1 cellular context compared by ENCODE assay signal in the genomic region with DNA sequence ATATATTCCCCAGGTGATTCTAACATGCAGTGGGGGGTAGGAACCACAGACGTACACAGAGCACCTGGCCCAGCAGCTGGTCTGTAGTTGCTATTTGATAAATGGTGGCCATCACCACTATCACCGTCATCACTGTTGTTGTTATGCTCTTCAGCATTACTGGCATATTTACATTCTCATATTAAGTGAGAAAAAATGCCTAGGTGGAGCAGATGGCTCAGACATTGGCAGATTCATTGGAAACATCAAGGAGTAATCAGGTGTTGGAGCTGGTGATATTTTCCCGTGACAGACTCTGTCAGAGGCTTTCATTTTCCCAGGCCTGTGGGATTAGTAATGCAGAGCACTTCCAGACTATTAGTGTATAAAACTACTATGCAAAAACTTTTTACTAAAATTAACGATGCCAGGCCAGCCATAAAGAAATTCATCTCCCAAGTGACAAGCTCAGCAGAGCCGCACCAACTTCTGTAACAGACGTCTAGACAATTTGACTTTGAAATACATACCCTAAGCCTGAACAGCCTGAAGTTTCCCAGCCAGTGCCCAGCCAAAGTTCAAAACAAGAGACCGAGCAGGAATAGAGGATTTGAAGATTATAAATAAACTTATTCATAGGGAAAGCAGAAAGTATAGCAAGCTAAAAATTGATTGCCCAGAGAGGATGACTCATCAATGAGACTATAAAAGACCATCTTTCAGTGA.
TF ChIP-seq lines count a peak whose summit lies in the region.

No MANE protein-coding gene starts in this region.

TF ChIP-seq in SK-N-SH treated with all-trans-retinoic acid at 6 μM for 48 hours, 23 proteins besides CTCF, POLR2A, EP300 and RAD21 (continued from another document):
- TF ChIP-seq ZNF70 (CRISPR knock-in tag; IDR thresholded peaks at IDR 0.05): no peak
- no peak for TF ChIP-seq SNAI2 (CRISPR knock-in tag; IDR thresholded peaks at IDR 0.05)
- no peak for TF ChIP-seq TCF4 (CRISPR knock-in tag; IDR thresholded peaks at IDR 0.05; ENCODE audit: borderline replicate concordance)
